Comparison of ENCODE assay signal across 29 cellular contexts in the genomic region with DNA sequence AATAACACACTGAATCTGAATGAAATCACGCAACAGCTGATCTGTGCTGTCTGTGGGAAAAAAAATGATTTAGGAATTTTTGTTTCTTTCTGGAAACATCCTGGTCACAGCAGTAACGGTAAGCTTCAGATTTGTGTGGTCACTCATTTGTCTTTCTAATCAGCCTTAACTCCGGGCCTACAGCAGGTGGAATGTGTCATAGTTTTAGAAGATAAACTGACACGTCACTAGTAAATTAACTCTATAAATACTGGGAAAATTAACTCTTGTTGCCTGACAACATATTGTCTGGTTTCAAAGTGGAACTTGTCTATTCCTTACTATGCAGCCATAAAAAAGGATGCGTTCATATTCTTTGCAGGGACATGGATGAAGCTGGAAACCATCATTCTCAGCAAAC.
"Had no signal": no experiment of that assay in that cellular context is flagged by ENCODE, and none has a peak within 500 bp of the region (broad histone marks: within the 10 kb centered on the region; RNA-seq: fewer than 3 reads in every experiment).

No MANE protein-coding gene starts in this region.

- H3K4me3 ChIP-seq: stomach, suprapubic skin, testis, thoracic aorta, thyroid gland, tibial artery, tibial nerve, transverse colon, upper lobe of left lung, upper lobe of right lung, uterus, vagina had no signal

- FAIRE-seq: urothelium cell line had no signal

- H3K36me3 Mint-ChIP-seq: stimulated activated effector memory CD8-positive, alpha-beta T cell treated with anti-CD3 and anti-CD28 coated beads, Interleukin-12 subunit alpha, Interleukin-12 subunit beta, amount 100 ng/mL, for 72 hours; stimulated activated memory B cell treated with anti-CD40 and anti-IgM and Interleukin-4, amounts not matched to agents 10 μg/mL and 1 μg/mL and 100 μg/mL, for 72 hours; stimulated activated naive B cell treated with anti-CD40 and anti-IgM and Interleukin-4, amounts not matched to agents 10 μg/mL and 1 μg/mL and 100 μg/mL, for 72 hours; type B pancreatic cell had no signal

- H3K9me3 ChIP-seq: stomach, suprapubic skin, testis, thoracic aorta, thyroid gland, tibial artery, tibial nerve, transverse colon, upper lobe of left lung, upper lobe of right lung, uterus, vagina had no signal

- H3K27ac Mint-ChIP-seq: stimulated activated effector memory CD8-positive, alpha-beta T cell treated with anti-CD3 and anti-CD28 coated beads, Interleukin-12 subunit alpha, Interleukin-12 subunit beta, amount 100 ng/mL, for 72 hours; stimulated activated memory B cell treated with anti-CD40 and anti-IgM and Interleukin-4, amounts not matched to agents 10 μg/mL and 1 μg/mL and 100 μg/mL, for 72 hours; stimulated activated naive B cell treated with anti-CD40 and anti-IgM and Interleukin-4, amounts not matched to agents 10 μg/mL and 1 μg/mL and 100 μg/mL, for 72 hours; stimulated activated naive CD8-positive, alpha-beta T cell treated with anti-CD3 and anti-CD28 coated beads, Interleukin-15, amount 100 ng/mL, for 72 hours; stimulated activated naive CD8-positive, alpha-beta T cell treated with anti-CD3 and anti-CD28 coated beads, Interleukin-15, Interleukin-2, amounts not matched to agents 100 ng/mL and 50 ng/mL, for 24 hours; type B pancreatic cell had no signal

- H3K4me1 ChIP-seq: stomach, suprapubic skin, tibial artery, transverse colon, upper lobe of right lung, uterus, vagina had no signal

- H3K27me3 Mint-ChIP-seq: stimulated activated memory B cell treated with anti-CD40 and anti-IgM and Interleukin-4, amounts not matched to agents 10 μg/mL and 1 μg/mL and 100 μg/mL, for 72 hours; stimulated activated naive B cell treated with anti-CD40 and anti-IgM and Interleukin-4, amounts not matched to agents 10 μg/mL and 1 μg/mL and 100 μg/mL, for 72 hours; stimulated activated naive CD8-positive, alpha-beta T cell treated with anti-CD3 and anti-CD28 coated beads, Interleukin-15, amount 100 ng/mL, for 72 hours; stimulated activated naive CD8-positive, alpha-beta T cell treated with anti-CD3 and anti-CD28 coated beads, Interleukin-15, Interleukin-2, amounts not matched to agents 100 ng/mL and 50 ng/mL, for 24 hours; type B pancreatic cell had no signal

- H3K27me3 ChIP-seq: stomach, suprapubic skin, testis, thyroid gland, tibial artery, tibial nerve, transverse colon, upper lobe of left lung, upper lobe of right lung, uterus, vagina had no signal

- H3K9me3 Mint-ChIP-seq: stimulated activated effector memory CD8-positive, alpha-beta T cell treated with anti-CD3 and anti-CD28 coated beads, Interleukin-12 subunit alpha, Interleukin-12 subunit beta, amount 100 ng/mL, for 72 hours; stimulated activated naive CD8-positive, alpha-beta T cell treated with anti-CD3 and anti-CD28 coated beads, Interleukin-15, Interleukin-2, amounts not matched to agents 100 ng/mL and 50 ng/mL, for 24 hours; type B pancreatic cell had no signal

- DNase-seq: stimulated activated CD4-positive, alpha-beta T cell treated with anti-CD3 and anti-CD28 coated beads, Interleukin-2, amount 100 ng/mL, for 48 hours; stimulated activated CD4-positive, alpha-beta T cell treated with anti-CD3 and anti-CD28 coated beads, Interleukin-4, amount 100 ng/mL, for 1 hour; stimulated activated CD4-positive, alpha-beta T cell treated with anti-CD3 and anti-CD28 coated beads, Interleukin-4, amount 100 ng/mL, for 24 hours; stimulated activated CD4-positive, alpha-beta T cell treated with anti-CD3 and anti-CD28 coated beads, Interleukin-4, amount 100 ng/mL, for 4 hours; stimulated activated CD8-positive, alpha-beta memory T cell treated with anti-CD3 and anti-CD28 coated beads, Interleukin-4, amount 100 ng/mL, for 48 hours; stimulated activated naive B cell treated with anti-CD40 and anti-IgM and Interleukin-4, amounts not matched to agents 10 μg/mL and 1 μg/mL and 100 μg/mL, for 72 hours; stimulated activated naive CD4-positive, alpha-beta T cell; stimulated activated naive CD4-positive, alpha-beta T cell treated with Interleukin-2 at 50 U/mL for 16 hours; stimulated activated naive CD8-positive, alpha-beta T cell treated with anti-CD3 and anti-CD28 coated beads, Interleukin-15, amount 100 ng/mL, for 72 hours; stimulated activated naive CD8-positive, alpha-beta T cell treated with anti-CD3 and anti-CD28 coated beads, Interleukin-15, Interleukin-2, amounts not matched to agents 100 U/mL and 50 U/mL, for 24 hours; stomach; substantia nigra; testis; thyroid gland; tibial artery; transverse colon; trophoblast cell; upper lobe of left lung; upper lobe of right lung; uterus had no signal

- H3K27ac ChIP-seq: stomach, suprapubic skin, testis, thoracic aorta, thyroid gland, tibial artery, tibial nerve, transverse colon, upper lobe of left lung, upper lobe of right lung, uterus, vagina had no signal

- H3K4me3 Mint-ChIP-seq: stimulated activated effector memory CD8-positive, alpha-beta T cell treated with anti-CD3 and anti-CD28 coated beads, Interleukin-12 subunit alpha, Interleukin-12 subunit beta, amount 100 ng/mL, for 72 hours; stimulated activated memory B cell treated with anti-CD40 and anti-IgM and Interleukin-4, amounts not matched to agents 10 μg/mL and 1 μg/mL and 100 μg/mL, for 72 hours; stimulated activated naive B cell treated with anti-CD40 and anti-IgM and Interleukin-4, amounts not matched to agents 10 μg/mL and 1 μg/mL and 100 μg/mL, for 72 hours; stimulated activated naive CD8-positive, alpha-beta T cell treated with anti-CD3 and anti-CD28 coated beads, Interleukin-15, amount 100 ng/mL, for 72 hours; stimulated activated naive CD8-positive, alpha-beta T cell treated with anti-CD3 and anti-CD28 coated beads, Interleukin-15, Interleukin-2, amounts not matched to agents 100 ng/mL and 50 ng/mL, for 24 hours; type B pancreatic cell had no signal

- ATAC-seq: stimulated activated effector memory CD8-positive, alpha-beta T cell treated with anti-CD3 and anti-CD28 coated beads, Interleukin-12 subunit alpha, Interleukin-12 subunit beta, amount 100 ng/mL, for 72 hours; stimulated activated memory B cell treated with anti-CD40 and anti-IgM and Interleukin-4, amounts not matched to agents 10 μg/mL and 1 μg/mL and 100 μg/mL, for 72 hours; stimulated activated naive B cell treated with anti-CD40 and anti-IgM and Interleukin-4, amounts not matched to agents 10 μg/mL and 1 μg/mL and 100 μg/mL, for 72 hours; stimulated activated naive CD8-positive, alpha-beta T cell treated with anti-CD3 and anti-CD28 coated beads, Interleukin-15, amount 100 ng/mL, for 72 hours; stimulated activated naive CD8-positive, alpha-beta T cell treated with anti-CD3 and anti-CD28 coated beads, Interleukin-15, Interleukin-2, amounts not matched to agents 100 U/mL and 50 U/mL, for 24 hours; upper lobe of right lung had no signal

- H3K36me3 ChIP-seq: stomach, suprapubic skin, thoracic aorta, thyroid gland, tibial artery, tibial nerve, transverse colon, upper lobe of left lung, upper lobe of right lung, uterus, vagina had no signal
